In genomic region chr9:89310486-89311345, GRCh38 we compare ENCODE assay signal across 8 cellular contexts. TPM values are rescaled to one million over a fixed set of nuclear protein-coding genes. Genes with fewer than 3 reads are reported as not detected.
A peak's percentile ranks its signal among the peaks of the same experiment; 100 is the strongest.
DNase-seq lines count a peak whose midpoint lies in the region; ATAC-seq, FAIRE-seq and TF ChIP-seq lines count a peak whose summit lies in the region.

Gene CKS2, plus strand, starts transcription at chr9:89311195. Its CDS starts 98 bp downstream, at chr9:89311293.

- peak within 1 kb of the TSS; percentile 55 for H2AFZ ChIP-seq in keratinocyte (ENCODE audit: control insufficient read depth, low read length)

- peak; percentile 79 for FAIRE-seq in keratinocyte (lab: Jason Lieb, UNC)

- H3K9me3 ChIP-seq in keratinocyte (ENCODE audit: control insufficient read depth, low read depth, low read length): no peaks in the 10 kb centered on the region

- H3K4me1 ChIP-seq in keratinocyte (ENCODE audit: control insufficient read depth, extremely low read depth, insufficient read depth, low read length): peaks cover 23% of the 10 kb centered on the region

- peak within 1 kb of the TSS; percentile 90 for H3K27ac ChIP-seq in keratinocyte (ENCODE audit: control insufficient read depth, insufficient read depth, low read length)

- H3K36me3 ChIP-seq in keratinocyte (ENCODE audit: control insufficient read depth in 2 of 2, extremely low read depth in 1 of 2, insufficient read depth in 2 of 2, low read length in 2 of 2): peaks cover 0 to 9% of the 10 kb centered on the region in 2 experiments

- TF ChIP-seq POLR2A in GM19193 (IDR thresholded peaks at IDR 0.05; ENCODE audit: extremely low read depth, insufficient read depth, insufficient read length): peak; percentile 99

- no peaks in the 10 kb centered on the region for H3K27me3 Mint-ChIP-seq in chondrocyte (ENCODE audit: low read depth)

- dilution Hi-C loops in keratinocyte (cut with MboI; ENCODE audit: extremely low pct_ligation_motif_present, low sequenced_read_pairs): no loop called here

- peak within 1 kb of the TSS; percentile 90 for H3K4me3 Mint-ChIP-seq in chondrocyte (ENCODE audit: unreplicated experiment)

- peaks cover 47% of the 10 kb centered on the region for H3K79me2 ChIP-seq in keratinocyte (ENCODE audit: control insufficient read depth, insufficient read depth, low read length)

- peaks cover 35% of the 10 kb centered on the region for H3K4me1 Mint-ChIP-seq in chondrocyte (ENCODE audit: low read depth)

- H3K27me3 ChIP-seq in keratinocyte (ENCODE audit: control insufficient read depth, extremely low read depth, insufficient read depth, low read length): no peaks in the 10 kb centered on the region

- no peaks in the 10 kb centered on the region for H3K9me1 ChIP-seq in keratinocyte (ENCODE audit: control insufficient read depth, extremely low read depth, insufficient read depth, low read length)

- ATAC-seq in HG03439 (IDR thresholded peaks at IDR 0.05; ENCODE audit: unreplicated experiment): peak; percentile 92

- peak within 1 kb of the TSS; percentile 86 for H3K4me2 ChIP-seq in keratinocyte (ENCODE audit: control insufficient read depth, extremely low read depth, insufficient read depth, low read depth, low read length)

- peaks cover 10% of the 10 kb centered on the region for H4K20me1 ChIP-seq in keratinocyte (ENCODE audit: control insufficient read depth, extremely low read depth, insufficient read depth, low read length)

- peak within 1 kb of the TSS; percentile 100 for H3K27ac Mint-ChIP-seq in chondrocyte (ENCODE audit: unreplicated experiment)

- peak within 1 kb of the TSS; percentile 87 to 98 (median 90) for H3K4me3 ChIP-seq in keratinocyte (ENCODE audit: control insufficient read depth in 2 of 3, extremely low read depth in 1 of 3, insufficient read depth in 2 of 3, low read depth in 1 of 3, low read length in 3 of 3)

- TF ChIP-seq CTCF in chondrocyte (IDR thresholded peaks at IDR 0.05) (peak; percentile 38), keratinocyte (optimal IDR thresholded peaks at IDR 0.05 in 1 of 3, IDR thresholded peaks at IDR 0.05 in 1 of 3, conservative IDR thresholded peaks at IDR 0.05 in 1 of 3; ENCODE audit: extremely low read depth in 1 of 3, insufficient read depth in 2 of 3, low read length in 3 of 3) (no peak)

- DNase-seq in AML-193 (lab: John Stamatoyannopoulos, UW) (peak; percentile 99), NCI-H510A treated with DMSO at 0.1 percent for 48 hours (lab: John Stamatoyannopoulos, UW) (peak; percentile 99), chondrocyte (ENCODE audit: low spot score) (peak; percentile 100), keratinocyte (ENCODE audit: low read depth, low spot score) (peak; percentile 99)
- peak; percentile 99 for DNase-seq in activated CD4-positive, alpha-beta T cell treated with anti-CD3 and anti-CD28 coated beads for 24 hours (ENCODE audit: low read depth in 2 of 2)
- peak; percentile 98 to 99 for DNase-seq in stimulated activated CD4-positive, alpha-beta T cell treated with anti-CD3 and anti-CD28 coated beads, Interleukin-15, amount 100 ng/mL, for 1 hour (ENCODE audit: low read depth in 1 of 2, low spot score in 1 of 2)

- H3K9ac ChIP-seq in keratinocyte (ENCODE audit: control insufficient read depth, extremely low read depth, insufficient read depth, low read length): peak within 1 kb of the TSS; percentile 98

- no peaks in the 10 kb centered on the region for H3K9me3 Mint-ChIP-seq in chondrocyte (ENCODE audit: low read depth)

- no peaks in the 10 kb centered on the region for H3K36me3 Mint-ChIP-seq in chondrocyte (ENCODE audit: low read depth)

RNA-seq across cellular contexts. Expression of gene CKS2, which starts in this region (rescaled TPM):
- 22.6 to 24.5 TPM (median 24.0 TPM) in 3 replicates for total RNA-seq in chondrocyte
- 130 to 291 TPM (median 224 TPM) in 3 replicates for polyA plus RNA-seq in keratinocyte
- 30.2 TPM for polyA plus RNA-seq in keratinocyte (2011; ENCODE audit: low read depth)
- polyA plus RNA-seq in keratinocyte (2011; cell fraction: cytosol; rRNA removed): 200 and 230 TPM in 2 replicates
- 90.4 and 118 TPM in 2 replicates for polyA plus RNA-seq in keratinocyte (2011; cell fraction: nucleus; rRNA removed)
- 75.7 and 143 TPM in 2 replicates for polyA plus RNA-seq in keratinocyte (2012; ENCODE audit: low replicate concordance)
- polyA minus RNA-seq in keratinocyte: 30.3 to 117 TPM (median 88.1 TPM) in 3 replicates
- polyA minus RNA-seq in keratinocyte (2011; cell fraction: cytosol; rRNA and poly(A)+ RNA removed): 83.3 TPM
- polyA minus RNA-seq in keratinocyte (2011; cell fraction: nucleus; rRNA and poly(A)+ RNA removed): 9.1 and 12.6 TPM in 2 replicates

Comparison
In these comparisons a context has a peak if more than half of its experiments do, and no peak if none do; other contexts are left out.
1. Peak in every context shown above with its lines: DNase-seq, ATAC-seq, H3K4me3 ChIP-seq and H3K27ac ChIP-seq.